Comparison of ENCODE assay signal across 19 cellular contexts in genomic region chr9:83000765-83001164, GRCh38.
DNase-seq lines count a peak whose midpoint lies in the region; ATAC-seq and TF ChIP-seq lines count a peak whose summit lies in the region.
"Had no signal": no experiment of that assay in that cellular context is flagged by ENCODE, and none has a peak within 500 bp of the region (broad histone marks: within the 10 kb centered on the region; RNA-seq: fewer than 3 reads in every experiment).

No MANE protein-coding gene starts in this region.

- no peak overlapping the region for H3K4me3 Mint-ChIP-seq in activated naive CD8-positive, alpha-beta T cell treated with anti-CD3 and anti-CD28 coated beads for 36 hours
- H3K4me3 Mint-ChIP-seq in activated naive CD8-positive, alpha-beta T cell treated with anti-CD3 and anti-CD28 coated beads, Interleukin-2, amount 50 U/mL, for 24 hours, result no peak overlapping the region
- H3K4me3 Mint-ChIP-seq: B cell; CD4-positive, CD25-positive, alpha-beta regulatory T cell; CD8-positive, alpha-beta T cell had no signal

- H3K27ac Mint-ChIP-seq in activated naive CD8-positive, alpha-beta T cell treated with anti-CD3 and anti-CD28 coated beads for 36 hours, result no peak overlapping the region
- H3K27ac Mint-ChIP-seq in activated naive CD8-positive, alpha-beta T cell treated with anti-CD3 and anti-CD28 coated beads, Interleukin-2, amount 50 U/mL, for 24 hours, result no peak overlapping the region
- H3K27ac Mint-ChIP-seq: B cell; CD4-positive, CD25-positive, alpha-beta regulatory T cell; CD8-positive, alpha-beta T cell had no signal

- in situ Hi-C loops in brain microvascular endothelial cell (cut with HindIII; ENCODE audit: low pct_ligation_motif_present, low sequenced_read_pairs), result no loop called here

- peaks cover 7% of the 10 kb centered on the region for H3K27me3 Mint-ChIP-seq in activated naive CD8-positive, alpha-beta T cell treated with anti-CD3 and anti-CD28 coated beads for 36 hours
- no peaks in the 10 kb centered on the region for H3K27me3 Mint-ChIP-seq in activated naive CD8-positive, alpha-beta T cell treated with anti-CD3 and anti-CD28 coated beads, Interleukin-2, amount 50 U/mL, for 24 hours
- H3K27me3 Mint-ChIP-seq: B cell; CD4-positive, CD25-positive, alpha-beta regulatory T cell had no signal

- H3K4me2 ChIP-seq in neural cell (ENCODE audit: low read length), result no peak overlapping the region
- H3K4me2 ChIP-seq: BLaER1 had no signal

- H3K9me3 ChIP-seq in neural cell (ENCODE audit: low read length), result no peaks in the 10 kb centered on the region
- H3K9me3 ChIP-seq: BLaER1, Caco-2 had no signal

- H3F3A ChIP-seq in neural cell (ENCODE audit: insufficient read depth, low read length, poor library complexity, severe bottlenecking), result no peaks in the 10 kb centered on the region

- no peaks in the 10 kb centered on the region for H4K20me1 ChIP-seq in neural cell (ENCODE audit: insufficient read depth)
- H4K20me1 ChIP-seq: BLaER1 had no signal

- H3K27me3 ChIP-seq in neural cell (ENCODE audit: insufficient read depth, low read depth, low read length) (no peaks in the 10 kb centered on the region), brain microvascular endothelial cell (replicated peaks) (no peaks in the 10 kb centered on the region)
- H3K27me3 ChIP-seq: BLaER1 had no signal

- TF ChIP-seq RAD21 in neural cell (conservative IDR thresholded peaks at IDR 0.05), result no peak

- no peak overlapping the region for H3K9ac ChIP-seq in neural cell (ENCODE audit: low read length)
- H3K9ac ChIP-seq: BLaER1, GM23248 had no signal

- no peaks in the 10 kb centered on the region for H3K36me3 ChIP-seq in neural cell (ENCODE audit: insufficient read depth, low read length)
- H3K36me3 ChIP-seq in brain microvascular endothelial cell (replicated peaks), result no peaks in the 10 kb centered on the region
- H3K36me3 ChIP-seq: BLaER1 had no signal

- no peaks in the 10 kb centered on the region for H3K9me2 ChIP-seq in neural cell (ENCODE audit: insufficient read depth, low read length)

- no peak overlapping the region for H3K4me3 ChIP-seq in neural cell (ENCODE audit: low read length)
- H3K4me3 ChIP-seq in brain microvascular endothelial cell (ENCODE audit: low read depth, low read length), result no peak overlapping the region
- H3K4me3 ChIP-seq: BLaER1, GM12878, GM23248 had no signal

- no peaks in the 10 kb centered on the region for H3K4me1 Mint-ChIP-seq in activated naive CD8-positive, alpha-beta T cell treated with anti-CD3 and anti-CD28 coated beads for 36 hours
- H3K4me1 Mint-ChIP-seq in activated naive CD8-positive, alpha-beta T cell treated with anti-CD3 and anti-CD28 coated beads, Interleukin-2, amount 50 U/mL, for 24 hours, result no peaks in the 10 kb centered on the region
- H3K4me1 Mint-ChIP-seq: CD4-positive, CD25-positive, alpha-beta regulatory T cell had no signal

- no peaks in the 10 kb centered on the region for H3K9me3 Mint-ChIP-seq in activated naive CD8-positive, alpha-beta T cell treated with anti-CD3 and anti-CD28 coated beads for 36 hours
- H3K9me3 Mint-ChIP-seq in activated naive CD8-positive, alpha-beta T cell treated with anti-CD3 and anti-CD28 coated beads, Interleukin-2, amount 50 U/mL, for 24 hours, result no peaks in the 10 kb centered on the region
- H3K9me3 Mint-ChIP-seq: CD8-positive, alpha-beta T cell had no signal

- no peaks in the 10 kb centered on the region for H3K36me3 Mint-ChIP-seq in activated naive CD8-positive, alpha-beta T cell treated with anti-CD3 and anti-CD28 coated beads for 36 hours
- no peaks in the 10 kb centered on the region for H3K36me3 Mint-ChIP-seq in activated naive CD8-positive, alpha-beta T cell treated with anti-CD3 and anti-CD28 coated beads, Interleukin-2, amount 50 U/mL, for 24 hours (ENCODE audit: low read depth)
- H3K36me3 Mint-ChIP-seq: CD4-positive, CD25-positive, alpha-beta regulatory T cell; CD8-positive, alpha-beta T cell had no signal

- H3K27ac ChIP-seq in neural cell (ENCODE audit: low read length), result no peak overlapping the region
- no peak overlapping the region for H3K27ac ChIP-seq in brain microvascular endothelial cell
- H3K27ac ChIP-seq: 22Rv1, BLaER1, C4-2B, GM23248 had no signal

- no peak for TF ChIP-seq CTCF in neural cell (IDR thresholded peaks at IDR 0.05; ENCODE audit: poor library complexity, severe bottlenecking)
- no peak for TF ChIP-seq CTCF in brain microvascular endothelial cell (IDR thresholded peaks at IDR 0.05; ENCODE audit: low read depth, low read length, missing control alignments)

- no peak for ATAC-seq in activated naive CD8-positive, alpha-beta T cell treated with anti-CD3 and anti-CD28 coated beads, Interleukin-2, amount 50 U/mL, for 24 hours
- peak; percentile 46 for ATAC-seq in HG03432 (IDR thresholded peaks at IDR 0.05; ENCODE audit: unreplicated experiment)
- ATAC-seq: CD8-positive, alpha-beta T cell; GM12878 had no signal

- no peaks in the 10 kb centered on the region for H3K79me2 ChIP-seq in neural cell (replicated peaks; ENCODE audit: insufficient read depth, low read length)

- peak; percentile 1 for DNase-seq in activated naive CD8-positive, alpha-beta T cell treated with anti-CD3 and anti-CD28 coated beads for 36 hours
- no peak for DNase-seq in activated naive CD8-positive, alpha-beta T cell treated with anti-CD3 and anti-CD28 coated beads, Interleukin-2, amount 50 U/mL, for 24 hours
- DNase-seq in NCI-H1105 treated with DMSO at 0.1 percent for 48 hours (lab: John Stamatoyannopoulos, UW), result no peak
- no peak for DNase-seq in brain microvascular endothelial cell
- DNase-seq: Caco-2; CD4-positive, CD25-positive, alpha-beta regulatory T cell; CD8-positive, alpha-beta T cell; DMS153; DND-41; GM23248; H7; HCEC 1CT had no signal

- peak; percentile 38 for TF ChIP-seq EP300 in neural cell (conservative IDR thresholded peaks at IDR 0.05; ENCODE audit: poor library complexity, severe bottlenecking)

- H2AFZ ChIP-seq in neural cell (ENCODE audit: low read depth, low read length), result no peak overlapping the region
- H2AFZ ChIP-seq: GM23248 had no signal

TF ChIP-seq in neural cell, 6 proteins besides CTCF, POLR2A, EP300 and RAD21:
- no peak for TF ChIP-seq SMC3 (conservative IDR thresholded peaks at IDR 0.05; ENCODE audit: poor library complexity)
- no peak for TF ChIP-seq REST (IDR thresholded peaks at IDR 0.05; ENCODE audit: borderline replicate concordance)
- TF ChIP-seq POLR2AphosphoS5 (IDR thresholded peaks at IDR 0.05), result no peak
- no peak for TF ChIP-seq TAF1 (IDR thresholded peaks at IDR 0.05; ENCODE audit: low read depth)
- TF ChIP-seq MXI1 (conservative IDR thresholded peaks at IDR 0.05; ENCODE audit: poor library complexity, severe bottlenecking), result no peak
